10 cellular contexts compared by ENCODE assay signal in genomic region chr19:54203151-54203611, GRCh38. TPM values are rescaled to one million over a fixed set of nuclear protein-coding genes. Genes with fewer than 3 reads are reported as not detected.
DNase-seq lines count a peak whose midpoint lies in the region; ATAC-seq, FAIRE-seq and TF ChIP-seq lines count a peak whose summit lies in the region.
"Had no signal": no experiment of that assay in that cellular context is flagged by ENCODE, and none has a peak within 500 bp of the region (broad histone marks: within the 10 kb centered on the region; RNA-seq: fewer than 3 reads in every experiment).

No MANE protein-coding gene starts in this region.

- peak overlapping the region; percentile 74 for H3K27ac Mint-ChIP-seq in activated CD4-positive, alpha-beta T cell treated with anti-CD3 and anti-CD28 coated beads, Interleukin-2, amount 10 ng/mL, durations not matched to agents 24 days and 14 days
- peak overlapping the region; percentile 62 for H3K27ac Mint-ChIP-seq in activated CD8-positive, alpha-beta T cell treated with anti-CD3 and anti-CD28 coated beads for 36 hours
- peak overlapping the region; percentile 60 for H3K27ac Mint-ChIP-seq in stimulated activated memory B cell treated with anti-CD40 and anti-IgM and Interleukin-4, amounts not matched to agents 10 μg/mL and 1 μg/mL and 100 μg/mL, for 72 hours

- H3K4me3 ChIP-seq in kidney (ENCODE audit: low read length in 2 of 2) = peak overlapping the region; percentile 0 to 92

- no peak for DNase-seq in activated CD4-positive, alpha-beta T cell treated with anti-CD3 and anti-CD28 coated beads, Interleukin-2, amount 10 ng/mL, durations not matched to agents 24 days and 14 days
- DNase-seq in activated CD4-positive, alpha-beta T cell treated with anti-CD3 and anti-CD28 coated beads for 1 hour = no peak
- DNase-seq in activated CD8-positive, alpha-beta T cell treated with anti-CD3 and anti-CD28 coated beads for 36 hours = no peak
- DNase-seq in kidney (peak; percentile 43), germinal center (ENCODE audit: low spot score) (no peak)
- no peak for DNase-seq in stimulated activated CD4-positive, alpha-beta T cell treated with anti-CD3 and anti-CD28 coated beads, Interleukin-4, amount 100 ng/mL, for 4 hours
- DNase-seq: NCI-H2107 had no signal

- no peaks in the 10 kb centered on the region for H3K27me3 Mint-ChIP-seq in activated CD4-positive, alpha-beta T cell treated with anti-CD3 and anti-CD28 coated beads, Interleukin-2, amount 10 ng/mL, durations not matched to agents 24 days and 14 days
- H3K27me3 Mint-ChIP-seq in activated CD8-positive, alpha-beta T cell treated with anti-CD3 and anti-CD28 coated beads for 36 hours = no peaks in the 10 kb centered on the region
- no peaks in the 10 kb centered on the region for H3K27me3 Mint-ChIP-seq in stimulated activated memory B cell treated with anti-CD40 and anti-IgM and Interleukin-4, amounts not matched to agents 10 μg/mL and 1 μg/mL and 100 μg/mL, for 72 hours

- no peaks in the 10 kb centered on the region for H3K9me3 Mint-ChIP-seq in activated CD4-positive, alpha-beta T cell treated with anti-CD3 and anti-CD28 coated beads, Interleukin-2, amount 10 ng/mL, durations not matched to agents 24 days and 14 days
- no peaks in the 10 kb centered on the region for H3K9me3 Mint-ChIP-seq in activated CD8-positive, alpha-beta T cell treated with anti-CD3 and anti-CD28 coated beads for 36 hours
- H3K9me3 Mint-ChIP-seq in stimulated activated memory B cell treated with anti-CD40 and anti-IgM and Interleukin-4, amounts not matched to agents 10 μg/mL and 1 μg/mL and 100 μg/mL, for 72 hours = no peaks in the 10 kb centered on the region

- peaks cover 32 to 47% of the 10 kb centered on the region in 2 donors for H3K36me3 ChIP-seq in kidney (ENCODE audit: control insufficient read depth in 1 of 2, insufficient read depth in 2 of 2, low read length in 2 of 2)

- no peak for ATAC-seq in activated CD8-positive, alpha-beta T cell treated with anti-CD3 and anti-CD28 coated beads for 36 hours
- no peak for ATAC-seq in stimulated activated memory B cell treated with anti-CD40 and anti-IgM and Interleukin-4, amounts not matched to agents 10 μg/mL and 1 μg/mL and 100 μg/mL, for 72 hours
- ATAC-seq in HG03354 (IDR thresholded peaks at IDR 0.05; ENCODE audit: poor library complexity, severe bottlenecking, unreplicated experiment) = no peak

- CTCF ChIA-PET in activated CD8-positive, alpha-beta T cell treated with anti-CD3 and anti-CD28 coated beads for 36 hours (lab: Charles Lee) = no interaction called here

- intact Hi-C loops in activated CD4-positive, alpha-beta T cell treated with anti-CD3 and anti-CD28 coated beads, Interleukin-2, amount 10 ng/mL, durations not matched to agents 24 days and 14 days (cut with micrococcal nuclease) = loop anchor here (10.0 kb wide), 2 partner anchors 242 to 1052 kb away; partner anchors contain the start of genes LENG8 and PPP6R1
- intact Hi-C loops in activated CD8-positive, alpha-beta T cell treated with anti-CD3 and anti-CD28 coated beads for 36 hours (cut with micrococcal nuclease) = no loop called here
- intact Hi-C loops in kidney (cut with DNase I) = no loop called here

- H3K9me3 ChIP-seq in kidney (ENCODE audit: control insufficient read depth in 1 of 2, low read length in 2 of 2) = no peaks in the 10 kb centered on the region

- H3K9ac ChIP-seq in kidney (ENCODE audit: low read length in 2 of 2) = peak overlapping the region in 1 of 2 donors; percentile 94

- peaks cover 75% of the 10 kb centered on the region for H3K36me3 Mint-ChIP-seq in activated CD4-positive, alpha-beta T cell treated with anti-CD3 and anti-CD28 coated beads, Interleukin-2, amount 10 ng/mL, durations not matched to agents 24 days and 14 days (ENCODE audit: low read depth)
- peaks cover 75% of the 10 kb centered on the region for H3K36me3 Mint-ChIP-seq in activated CD8-positive, alpha-beta T cell treated with anti-CD3 and anti-CD28 coated beads for 36 hours (ENCODE audit: low read depth)
- H3K36me3 Mint-ChIP-seq in stimulated activated memory B cell treated with anti-CD40 and anti-IgM and Interleukin-4, amounts not matched to agents 10 μg/mL and 1 μg/mL and 100 μg/mL, for 72 hours = peaks cover 72% of the 10 kb centered on the region

- no peak overlapping the region for H3K27ac ChIP-seq in kidney (ENCODE audit: low read depth in 2 of 2, low read length in 2 of 2)

- FAIRE-seq in kidney (lab: Jason Lieb, UNC) = no peak

- H3K4me3 Mint-ChIP-seq in activated CD4-positive, alpha-beta T cell treated with anti-CD3 and anti-CD28 coated beads, Interleukin-2, amount 10 ng/mL, durations not matched to agents 24 days and 14 days = peak overlapping the region; percentile 95
- H3K4me3 Mint-ChIP-seq in activated CD8-positive, alpha-beta T cell treated with anti-CD3 and anti-CD28 coated beads for 36 hours = peak overlapping the region; percentile 87
- H3K4me3 Mint-ChIP-seq in stimulated activated memory B cell treated with anti-CD40 and anti-IgM and Interleukin-4, amounts not matched to agents 10 μg/mL and 1 μg/mL and 100 μg/mL, for 72 hours = peak overlapping the region; percentile 97

- H3K4me1 Mint-ChIP-seq in activated CD4-positive, alpha-beta T cell treated with anti-CD3 and anti-CD28 coated beads, Interleukin-2, amount 10 ng/mL, durations not matched to agents 24 days and 14 days = peaks cover 67% of the 10 kb centered on the region
- peaks cover 68% of the 10 kb centered on the region for H3K4me1 Mint-ChIP-seq in activated CD8-positive, alpha-beta T cell treated with anti-CD3 and anti-CD28 coated beads for 36 hours (ENCODE audit: low read depth)
- H3K4me1 Mint-ChIP-seq in stimulated activated memory B cell treated with anti-CD40 and anti-IgM and Interleukin-4, amounts not matched to agents 10 μg/mL and 1 μg/mL and 100 μg/mL, for 72 hours = peaks cover 73% of the 10 kb centered on the region

- H3K4me1 ChIP-seq in kidney (ENCODE audit: control insufficient read depth in 1 of 2, insufficient read depth in 1 of 2, low read depth in 1 of 2, low read length in 2 of 2) = peaks cover 22 to 31% of the 10 kb centered on the region in 2 donors

- POLR2A ChIA-PET in activated CD8-positive, alpha-beta T cell treated with anti-CD3 and anti-CD28 coated beads for 36 hours (lab: Charles Lee) = interaction anchor here (0.9 to 18.7 kb wide), 7 partner anchors 3 to 259 kb away, joined by 3 to 419 read pairs (median 8); partner anchors contain the start of genes CNOT3, LENG1, MBOAT7 and RPS9

- TF ChIP-seq CTCF in activated CD8-positive, alpha-beta T cell treated with anti-CD3 and anti-CD28 coated beads for 36 hours (IDR thresholded peaks at IDR 0.05) = no peak
- no peak for TF ChIP-seq CTCF in kidney (IDR thresholded peaks at IDR 0.05; ENCODE audit: borderline replicate concordance, extremely low read depth, insufficient read depth)

RNA-seq across cellular contexts. Expression of gene RPS9, which starts 2.5 kb away (rescaled TPM):
- 1,530 and 1,555 TPM in 2 replicates for total RNA-seq in activated CD4-positive, alpha-beta T cell treated with anti-CD3 and anti-CD28 coated beads, Interleukin-2, amount 10 ng/mL, durations not matched to agents 24 days and 14 days
- total RNA-seq in activated CD8-positive, alpha-beta T cell treated with anti-CD3 and anti-CD28 coated beads for 36 hours = 1,000 to 10,000 TPM; 1,921 to 1,931 TPM
- 1,209 TPM for total RNA-seq in kidney
- 2,020 TPM for polyA plus RNA-seq in kidney (ENCODE audit: insufficient read depth, low read depth, low replicate concordance)

RNA-seq across cellular contexts. Expression of gene TSEN34, which starts 12.1 kb away (rescaled TPM):
- total RNA-seq in activated CD4-positive, alpha-beta T cell treated with anti-CD3 and anti-CD28 coated beads, Interleukin-2, amount 10 ng/mL, durations not matched to agents 24 days and 14 days = 17.9 and 18.4 TPM in 2 replicates
- total RNA-seq in activated CD8-positive, alpha-beta T cell treated with anti-CD3 and anti-CD28 coated beads for 36 hours = 10 to 100 TPM; 12.5 TPM
- total RNA-seq in kidney = 33.8 TPM
- 51.0 TPM for polyA plus RNA-seq in kidney (ENCODE audit: insufficient read depth, low read depth, low replicate concordance)

RNA-seq across cellular contexts. Expression of gene MBOAT7, which starts 13.8 kb away (rescaled TPM):
- 289 and 291 TPM in 2 replicates for total RNA-seq in activated CD4-positive, alpha-beta T cell treated with anti-CD3 and anti-CD28 coated beads, Interleukin-2, amount 10 ng/mL, durations not matched to agents 24 days and 14 days
- total RNA-seq in activated CD8-positive, alpha-beta T cell treated with anti-CD3 and anti-CD28 coated beads for 36 hours = 10 to 100 TPM; 53.8 to 55.4 TPM
- 64.4 TPM for total RNA-seq in kidney
- polyA plus RNA-seq in kidney (ENCODE audit: insufficient read depth, low read depth, low replicate concordance) = 41.6 TPM

RNA-seq across cellular contexts. Expression of gene LILRB3, which starts 19.6 kb away (rescaled TPM):
- total RNA-seq in activated CD4-positive, alpha-beta T cell treated with anti-CD3 and anti-CD28 coated beads, Interleukin-2, amount 10 ng/mL, durations not matched to agents 24 days and 14 days = 0.26 TPM in 1 of 2 replicates, not detected in the other
- total RNA-seq in activated CD8-positive, alpha-beta T cell treated with anti-CD3 and anti-CD28 coated beads for 36 hours = not detected
- 10.0 TPM for total RNA-seq in kidney
- polyA plus RNA-seq in kidney (ENCODE audit: insufficient read depth, low read depth, low replicate concordance) = 1.4 TPM
- polyA plus RNA-seq: BJ had no signal

RNA-seq across cellular contexts. Expression of gene TMC4, which starts 30.2 kb away (rescaled TPM):
- total RNA-seq in activated CD4-positive, alpha-beta T cell treated with anti-CD3 and anti-CD28 coated beads, Interleukin-2, amount 10 ng/mL, durations not matched to agents 24 days and 14 days = 0.54 and 1.1 TPM in 2 replicates
- total RNA-seq in activated CD8-positive, alpha-beta T cell treated with anti-CD3 and anti-CD28 coated beads for 36 hours = under 1 TPM in 1 of 2 experiments, not detected in 1; 0.54 TPM
- 98.9 TPM for total RNA-seq in kidney
- polyA plus RNA-seq in kidney (ENCODE audit: insufficient read depth, low read depth, low replicate concordance) = 64.6 TPM
